ENCODE assay signal across 16 cellular contexts in genomic region chr15:72628249-72629067, GRCh38. TPM values are rescaled to one million over a fixed set of nuclear protein-coding genes. Genes with fewer than 3 reads are reported as not detected.
DNase-seq lines count a peak whose midpoint lies in the region; ATAC-seq, FAIRE-seq and TF ChIP-seq lines count a peak whose summit lies in the region.
"Not testable (repeated sequence)": the region's sequence is repeated elsewhere in the genome, so short reads cannot be mapped to it uniquely, and the experiment has no call there.
"Had no signal": no experiment of that assay in that cellular context is flagged by ENCODE, and none has a peak within 500 bp of the region (broad histone marks: within the 10 kb centered on the region; RNA-seq: fewer than 3 reads in every experiment).

No MANE protein-coding gene starts in this region.

- H2AFZ ChIP-seq in GM12878 (ENCODE audit: control insufficient read depth, low read depth, low read length) = not testable (repeated sequence)

- peak; percentile 58; the same call in 1 of the 3 replicates for ATAC-seq in GM12878

- not testable (repeated sequence) for H3K36me3 Mint-ChIP-seq in glutamatergic neuron (ENCODE audit: unreplicated experiment); osteocyte (ENCODE audit: unreplicated experiment)

- CTCF ChIA-PET in A673 (lab: Charles Lee) = not testable (repeated sequence)
- CTCF ChIA-PET in GM12878 (lab: Yijun Ruan, JAX) = interaction anchor here (0.7 to 0.8 kb wide), 2 partner anchors 28 kb away, joined by 3 read pairs; no protein-coding TSS in a partner anchor

- RAD21 ChIA-PET in GM12878 (lab: Charles Lee; ENCODE audit: unreplicated experiment) = not testable (repeated sequence)

- not testable (repeated sequence) for H3K4me2 ChIP-seq in GM12878 (ENCODE audit: control insufficient read depth, insufficient read depth)

- intact Hi-C loops in A673 (cut with micrococcal nuclease; ENCODE audit: unreplicated experiment); GM12878 (cut with micrococcal nuclease; ENCODE audit: unreplicated experiment): not testable (repeated sequence)

- not testable (repeated sequence) for H4K20me1 ChIP-seq in GM12878 (ENCODE audit: control insufficient read depth, insufficient read depth)

- H3K27me3 Mint-ChIP-seq in glutamatergic neuron (ENCODE audit: unreplicated experiment); osteocyte (ENCODE audit: unreplicated experiment): not testable (repeated sequence)

- H3K9ac ChIP-seq in GM12878 (ENCODE audit: control insufficient read depth, insufficient read depth, low read length) = not testable (repeated sequence)

- not testable (repeated sequence) for H3K27ac ChIP-seq in A673 (ENCODE audit: low read depth, low read length, poor library complexity, severe bottlenecking); GM12878 (ENCODE audit: control insufficient read depth, insufficient read depth)

- not testable (repeated sequence) for H3K27me3 ChIP-seq in A673 (replicated peaks; ENCODE audit: insufficient read depth, low read depth, low read length, poor library complexity); GM12878 (replicated peaks in 1 of 2; ENCODE audit: control insufficient read depth in 2 of 2, insufficient read depth in 2 of 2, low read length in 1 of 2)

- in situ Hi-C loops in GM12878 (cut with MboI) = loop anchor here (5.0 kb wide), 1 partner anchor 44 kb away; no protein-coding TSS in a partner anchor

- not testable (repeated sequence) for H3K4me3 Mint-ChIP-seq in glutamatergic neuron (ENCODE audit: unreplicated experiment); osteocyte (ENCODE audit: unreplicated experiment)

- TF ChIP-seq POLR2A in GM12878 (IDR thresholded peaks at IDR 0.05; ENCODE audit: low read depth, low read length) = not testable (repeated sequence)

- not testable (repeated sequence) for DNase-seq in A673 (ENCODE audit: low spot score); GM10266 (ENCODE audit: extremely low spot score); GM12878 (ENCODE audit: low read depth, low spot score); osteocyte (ENCODE audit: extremely low spot score, unreplicated experiment)
- peak; percentile 1 for DNase-seq in HK-2 (ENCODE audit: unreplicated experiment)
- DNase-seq in OCI-M1 (lab: John Stamatoyannopoulos, UW) = peak; percentile 5
- DNase-seq in activated CD4-positive, alpha-beta T cell treated with anti-CD3 and anti-CD28 coated beads for 48 hours = peak; percentile 47
- peak; percentile 34 for DNase-seq in glutamatergic neuron

- peak; percentile 37; the same call in 1 of the 2 replicates for TF ChIP-seq CTCF in A673 (conservative IDR thresholded peaks at IDR 0.05; ENCODE audit: low read depth, low read length)
- peak; percentile 16 for TF ChIP-seq CTCF in GM10266 (IDR thresholded peaks at IDR 0.05; ENCODE audit: control insufficient read depth, insufficient read depth, low read depth, missing control alignments)
- peak in 2 of 3 experiments; percentile 13 to 21; a peak in 2 of 6 replicates for TF ChIP-seq CTCF in GM12878 (IDR thresholded peaks at IDR 0.05 in 2 of 3, conservative IDR thresholded peaks at IDR 0.05 in 1 of 3; ENCODE audit: control insufficient read depth in 2 of 3, extremely low read depth in 1 of 3, insufficient read depth in 1 of 3, low read depth in 3 of 3, low read length in 3 of 3)
- peak; percentile 30 for TF ChIP-seq CTCF in glutamatergic neuron (IDR thresholded peaks at IDR 0.05; ENCODE audit: partially characterized antibody, unreplicated experiment)
- peak; percentile 11 for TF ChIP-seq CTCF in osteocyte (IDR thresholded peaks at IDR 0.05)

- H3K9me3 Mint-ChIP-seq in glutamatergic neuron (ENCODE audit: unreplicated experiment); osteocyte (ENCODE audit: unreplicated experiment): not testable (repeated sequence)

- H3K4me3 ChIP-seq in A673 (ENCODE audit: low read depth, low read length, poor library complexity, severe bottlenecking); GM12878: not testable (repeated sequence)

- POLR2A ChIA-PET in A673 (lab: Charles Lee; ENCODE audit: low non-redundant PET); GM12878 (lab: Charles Lee): not testable (repeated sequence)

- H3K27ac Mint-ChIP-seq in glutamatergic neuron (ENCODE audit: unreplicated experiment); osteocyte (ENCODE audit: unreplicated experiment): not testable (repeated sequence)

- 42% methylated on average over 11 of the region's 11 CpGs for WGBS in GM12878 (ENCODE audit: insufficient coverage, insufficient replicate concordance, low lambda C conversion rate, missing lambda C conversion rate)

- TF ChIP-seq EP300 in GM12878 (IDR thresholded peaks at IDR 0.05; ENCODE audit: borderline replicate concordance in 1 of 2, control insufficient read depth in 1 of 2, low read depth in 2 of 2, low read length in 2 of 2) = not testable (repeated sequence)

- not testable (repeated sequence) for H3K4me1 Mint-ChIP-seq in glutamatergic neuron (ENCODE audit: low read depth, unreplicated experiment); osteocyte (ENCODE audit: unreplicated experiment)

- TF ChIP-seq RAD21 in GM12878 (IDR thresholded peaks at IDR 0.05; ENCODE audit: insufficient read depth, low read depth, low read length) = not testable (repeated sequence)

- SMC1A ChIA-PET in GM12878 (lab: Charles Lee; ENCODE audit: uncharacterized antibody, unreplicated experiment) = not testable (repeated sequence)

- not testable (repeated sequence) for H3K36me3 ChIP-seq in A673 (ENCODE audit: insufficient read depth, low read length, poor library complexity, severe bottlenecking); GM12878 (ENCODE audit: control insufficient read depth in 2 of 2, insufficient read depth in 2 of 2, low read length in 1 of 2)

- not testable (repeated sequence) for H3K4me1 ChIP-seq in A673 (ENCODE audit: insufficient read depth, low read length, poor library complexity, severe bottlenecking); GM12878 (ENCODE audit: control insufficient read depth, insufficient read depth, low read length)

- FAIRE-seq in GM12878 (lab: Jason Lieb, UNC) = not testable (repeated sequence)

- not testable (repeated sequence) for BruUV-seq in A673 (replicated peaks; lab: Mats Ljungman, UMichigan); GM12878 (replicated peaks; lab: Mats Ljungman, UMichigan)

- not testable (repeated sequence) for H3K79me2 ChIP-seq in GM12878 (ENCODE audit: control insufficient read depth, insufficient read depth, low read length)

- H3K9me3 ChIP-seq in A673 (ENCODE audit: low read depth, low read length, poor library complexity, severe bottlenecking); GM12878 (replicated peaks; ENCODE audit: control insufficient read depth, insufficient read depth, low read length): not testable (repeated sequence)

RNA-seq across cellular contexts. Expression of gene GOLGA6B, which starts 26.0 kb away (rescaled TPM):
- 0.20 TPM in 1 of 2 replicates, not detected in the other for total RNA-seq in A673 (2021)
- not detected in 2 replicates for total RNA-seq in GM12878 (2013; cell fraction: nucleolus; rRNA removed)
- not detected in 2 replicates for total RNA-seq in GM12878 (2014; rRNA removed)
- total RNA-seq in GM12878 (2014; rRNA removed; fragmentation: Illumina TruSeq; extraction: Trizol) = not detected in 2 replicates
- not detected in 2 replicates for total RNA-seq in GM12878 (2021)
- not detected for polyA plus RNA-seq in GM12878 (2011; ENCODE audit: low read depth)
- not detected in 2 replicates for polyA plus RNA-seq in GM12878 (2011; rRNA removed)
- not detected in 2 replicates for polyA plus RNA-seq in GM12878 (2011; cell fraction: cytosol; rRNA removed)
- polyA plus RNA-seq in GM12878 (2011; cell fraction: nucleus; rRNA removed) = not detected in 2 replicates
- not detected in 2 replicates for polyA plus RNA-seq in GM12878 (2012)
- polyA plus RNA-seq in GM12878 (2014; fragmentation: Illumina TruSeq; extraction: Trizol) = not detected in 2 replicates
- not detected for polyA plus RNA-seq in GM12878 (2014; fragmentation: Nextera tagmentation; extraction: Ambion mirVana)
- not detected in 2 replicates for polyA plus RNA-seq in GM12878 (2014; rRNA removed)
- not detected for polyA plus RNA-seq in GM12878 (2016; fragmentation: Nextera tagmentation; extraction: Ambion mirVana)
- polyA minus RNA-seq in GM12878 (2011; rRNA and poly(A)+ RNA removed) = not detected in 2 replicates
- not detected in 2 replicates for polyA minus RNA-seq in GM12878 (2011; cell fraction: cytosol; rRNA and poly(A)+ RNA removed)
- polyA minus RNA-seq in GM12878 (2011; cell fraction: nucleus; rRNA and poly(A)+ RNA removed) = not detected in 2 replicates
- not detected for total RNA-seq in glutamatergic neuron (ENCODE audit: unreplicated experiment)
- total RNA-seq in osteocyte = not detected in 2 replicates
- total RNA-seq: CD4-positive, CD25-positive, alpha-beta regulatory T cell; dermis microvascular lymphatic vessel endothelial cell; gastrocnemius medialis; myocyte; omental fat pad; right cardiac atrium; temporal lobe had no signal
- polyA plus RNA-seq: adrenal gland; CD4-positive, CD25-positive, alpha-beta regulatory T cell; right cardiac atrium had no signal

RNA-seq across cellular contexts. Expression of gene HIGD2B, which starts 57.5 kb away (rescaled TPM):
- not detected in 2 replicates for total RNA-seq in A673 (2021)
- 0.38 TPM in 1 of 2 replicates, not detected in the other for total RNA-seq in GM12878 (2013; cell fraction: nucleolus; rRNA removed)
- total RNA-seq in GM12878 (2014; rRNA removed) = 0.38 and 0.56 TPM in 2 replicates
- not detected in 2 replicates for total RNA-seq in GM12878 (2014; rRNA removed; fragmentation: Illumina TruSeq; extraction: Trizol)
- 0.24 TPM in 1 of 2 replicates, not detected in the other for total RNA-seq in GM12878 (2021)
- not detected for polyA plus RNA-seq in GM12878 (2011; ENCODE audit: low read depth)
- polyA plus RNA-seq in GM12878 (2011; rRNA removed) = not detected in 2 replicates
- polyA plus RNA-seq in GM12878 (2011; cell fraction: cytosol; rRNA removed) = 0.04 TPM in 1 of 2 replicates, not detected in the other
- polyA plus RNA-seq in GM12878 (2011; cell fraction: nucleus; rRNA removed) = 0.13 TPM in 1 of 2 replicates, not detected in the other
- not detected in 2 replicates for polyA plus RNA-seq in GM12878 (2012)
- not detected in 2 replicates for polyA plus RNA-seq in GM12878 (2014; fragmentation: Illumina TruSeq; extraction: Trizol)
- under 1 TPM in 1 of 2 experiments, not detected in 1; 0.10 TPM for polyA plus RNA-seq in GM12878 (2014; fragmentation: Nextera tagmentation; extraction: Ambion mirVana)
- polyA plus RNA-seq in GM12878 (2014; rRNA removed) = not detected in 2 replicates
- not detected for polyA plus RNA-seq in GM12878 (2016; fragmentation: Nextera tagmentation; extraction: Ambion mirVana)
- 0.22 and 0.36 TPM in 2 replicates for polyA minus RNA-seq in GM12878 (2011; rRNA and poly(A)+ RNA removed)
- not detected in 2 replicates for polyA minus RNA-seq in GM12878 (2011; cell fraction: cytosol; rRNA and poly(A)+ RNA removed)
- polyA minus RNA-seq in GM12878 (2011; cell fraction: nucleus; rRNA and poly(A)+ RNA removed) = 2.5 and 2.7 TPM in 2 replicates
- total RNA-seq in glutamatergic neuron (ENCODE audit: unreplicated experiment) = not detected
- not detected in 2 replicates for total RNA-seq in osteocyte
- total RNA-seq: adrenal gland; CD4-positive, CD25-positive, alpha-beta regulatory T cell; dermis microvascular lymphatic vessel endothelial cell; gastrocnemius medialis; myocyte; omental fat pad; right cardiac atrium; temporal lobe had no signal
- polyA plus RNA-seq: right cardiac atrium had no signal

RNA-seq across cellular contexts. Expression of gene BBS4, which starts 57.5 kb away (rescaled TPM):
- total RNA-seq in A673 (2021) = 22.9 and 27.8 TPM in 2 replicates
- 65.4 and 69.1 TPM in 2 replicates for total RNA-seq in GM12878 (2013; cell fraction: nucleolus; rRNA removed)
- total RNA-seq in GM12878 (2014; rRNA removed) = 8.0 and 10.6 TPM in 2 replicates
- 9.3 and 9.6 TPM in 2 replicates for total RNA-seq in GM12878 (2014; rRNA removed; fragmentation: Illumina TruSeq; extraction: Trizol)
- 9.1 and 9.4 TPM in 2 replicates for total RNA-seq in GM12878 (2021)
- polyA plus RNA-seq in GM12878 (2011; ENCODE audit: low read depth) = 8.2 TPM
- 22.1 and 33.4 TPM in 2 replicates for polyA plus RNA-seq in GM12878 (2011; rRNA removed)
- polyA plus RNA-seq in GM12878 (2011; cell fraction: cytosol; rRNA removed) = 12.4 and 12.8 TPM in 2 replicates
- polyA plus RNA-seq in GM12878 (2011; cell fraction: nucleus; rRNA removed) = 31.0 and 46.3 TPM in 2 replicates
- polyA plus RNA-seq in GM12878 (2012) = 10.6 and 10.7 TPM in 2 replicates
- polyA plus RNA-seq in GM12878 (2014; fragmentation: Illumina TruSeq; extraction: Trizol) = 10.2 and 22.7 TPM in 2 replicates
- 10 to 100 TPM in 1 of 2 experiments, 1 to 10 TPM in 1; 9.5 to 13.7 TPM for polyA plus RNA-seq in GM12878 (2014; fragmentation: Nextera tagmentation; extraction: Ambion mirVana)
- polyA plus RNA-seq in GM12878 (2014; rRNA removed) = 6.4 and 7.2 TPM in 2 replicates
- 10 to 100 TPM; 13.7 to 14.4 TPM for polyA plus RNA-seq in GM12878 (2016; fragmentation: Nextera tagmentation; extraction: Ambion mirVana)
- 20.0 and 27.1 TPM in 2 replicates for polyA minus RNA-seq in GM12878 (2011; rRNA and poly(A)+ RNA removed)
- 2.8 and 12.0 TPM in 2 replicates for polyA minus RNA-seq in GM12878 (2011; cell fraction: cytosol; rRNA and poly(A)+ RNA removed)
- 18.9 and 26.3 TPM in 2 replicates for polyA minus RNA-seq in GM12878 (2011; cell fraction: nucleus; rRNA and poly(A)+ RNA removed)
- 17.7 TPM for total RNA-seq in glutamatergic neuron (ENCODE audit: unreplicated experiment)
- total RNA-seq in osteocyte = 24.7 and 30.5 TPM in 2 replicates
